Comparison of ENCODE assay signal across 28 cellular contexts in genomic region chr11:25535462-25535861, GRCh38.
A peak's percentile ranks its signal among the peaks of the same experiment; 100 is the strongest.
DNase-seq lines count a peak whose midpoint lies in the region; ATAC-seq, FAIRE-seq and TF ChIP-seq lines count a peak whose summit lies in the region.
"Had no signal": no experiment of that assay in that cellular context is flagged by ENCODE, and none has a peak within 500 bp of the region (broad histone marks: within the 10 kb centered on the region; RNA-seq: fewer than 3 reads in every experiment).

No MANE protein-coding gene starts in this region.

- in situ Hi-C loops in GM13977 (cut with MboI; ENCODE audit: low pct_unique_long_range_greater_than_20kb, low sequenced_read_pairs, unreplicated experiment): no loop called here

- H3K4me1 ChIP-seq in breast epithelium (no peaks in the 10 kb centered on the region), keratinocyte (ENCODE audit: control insufficient read depth, extremely low read depth, insufficient read depth, low read length) (no peaks in the 10 kb centered on the region), aorta (ENCODE audit: control insufficient read depth in 1 of 2, insufficient read depth in 2 of 2, low read length in 2 of 2) (no peaks in the 10 kb centered on the region)
- H3K4me1 ChIP-seq: A549, neural progenitor cell had no signal

- no TSS peak for BruUV-seq in MCF 10A (replicated peaks; lab: Mats Ljungman, UMichigan)

- H4K20me1 ChIP-seq in keratinocyte (ENCODE audit: control insufficient read depth, extremely low read depth, insufficient read depth, low read length): no peaks in the 10 kb centered on the region

- ATAC-seq in aorta (ENCODE audit: low FRiP score): peak; percentile 84
- ATAC-seq: A549; activated CD8-positive, alpha-beta memory T cell treated with anti-CD3 and anti-CD28 coated beads, Interleukin-2, amount 10 ng/mL, durations not matched to agents 7 days and 5 days; activated T-cell treated with anti-CD3 and anti-CD28 coated beads, Interleukin-2, amount 50 U/mL, for 72 hours had no signal

- 33 to 36% methylated on average over 3 of the region's 3 CpGs for WGBS in aorta, 2 donors

- H3K27ac Mint-ChIP-seq in MCF 10A (ENCODE audit: low read depth, unreplicated experiment): no peak overlapping the region
- H3K27ac Mint-ChIP-seq: activated CD8-positive, alpha-beta memory T cell treated with anti-CD3 and anti-CD28 coated beads, Interleukin-2, amount 10 ng/mL, durations not matched to agents 7 days and 5 days; activated naive CD4-positive, alpha-beta T cell treated with anti-CD3 and anti-CD28 coated beads for 36 hours; activated T-cell treated with anti-CD3 and anti-CD28 coated beads, Interleukin-2, amount 50 U/mL, for 72 hours; B cell; CD8-positive, alpha-beta memory T cell; neural progenitor cell had no signal

- no peaks in the 10 kb centered on the region for H3K36me3 Mint-ChIP-seq in MCF 10A (ENCODE audit: insufficient read depth, unreplicated experiment)
- H3K36me3 Mint-ChIP-seq: activated CD8-positive, alpha-beta memory T cell treated with anti-CD3 and anti-CD28 coated beads, Interleukin-2, amount 10 ng/mL, durations not matched to agents 7 days and 5 days; neural progenitor cell had no signal

- dilution Hi-C loops in keratinocyte (cut with MboI; ENCODE audit: extremely low pct_ligation_motif_present, low sequenced_read_pairs): no loop called here

- H3K27me3 ChIP-seq in breast epithelium (no peaks in the 10 kb centered on the region), keratinocyte (ENCODE audit: control insufficient read depth, extremely low read depth, insufficient read depth, low read length) (no peaks in the 10 kb centered on the region), aorta (ENCODE audit: control insufficient read depth in 1 of 2, insufficient read depth in 2 of 2, low read length in 1 of 2) (no peaks in the 10 kb centered on the region)
- H3K27me3 ChIP-seq: MG63, neural progenitor cell had no signal

- POLR2A ChIA-PET in MCF 10A (lab: Yijun Ruan, JAX): no interaction called here

- H3K9ac ChIP-seq in keratinocyte (ENCODE audit: control insufficient read depth, extremely low read depth, insufficient read depth, low read length): no peak overlapping the region
- H3K9ac ChIP-seq: neural progenitor cell had no signal

- H3K36me3 ChIP-seq in breast epithelium: no peaks in the 10 kb centered on the region
- no peaks in the 10 kb centered on the region for H3K36me3 ChIP-seq in keratinocyte (ENCODE audit: control insufficient read depth in 2 of 2, extremely low read depth in 1 of 2, insufficient read depth in 2 of 2, low read length in 2 of 2)
- H3K36me3 ChIP-seq in aorta (ENCODE audit: control insufficient read depth in 1 of 2, insufficient read depth in 2 of 2, low read length in 1 of 2): no peaks in the 10 kb centered on the region
- H3K36me3 ChIP-seq: MG63, neural progenitor cell had no signal

- H3K9me3 Mint-ChIP-seq in MCF 10A (ENCODE audit: unreplicated experiment): no peaks in the 10 kb centered on the region
- H3K9me3 Mint-ChIP-seq: neural progenitor cell had no signal

- intact Hi-C loops in MCF 10A (cut with micrococcal nuclease) (no loop called here), breast epithelium (cut with DNase I; ENCODE audit: low total_unique reads) (no loop called here), aorta (cut with DNase I) (no loop called here)

- no peaks in the 10 kb centered on the region for H3K27me3 Mint-ChIP-seq in MCF 10A (ENCODE audit: insufficient read depth, unreplicated experiment)
- H3K27me3 Mint-ChIP-seq: activated CD8-positive, alpha-beta memory T cell treated with anti-CD3 and anti-CD28 coated beads, Interleukin-2, amount 10 ng/mL, durations not matched to agents 7 days and 5 days; B cell; CD8-positive, alpha-beta memory T cell had no signal

- peak overlapping the region; percentile 6 for H3K4me2 ChIP-seq in keratinocyte (ENCODE audit: control insufficient read depth, extremely low read depth, insufficient read depth, low read depth, low read length)
- H3K4me2 ChIP-seq: A549, neural progenitor cell had no signal

- peak overlapping the region; percentile 38 for H2AFZ ChIP-seq in keratinocyte (ENCODE audit: control insufficient read depth, low read length)
- H2AFZ ChIP-seq: neural progenitor cell had no signal

- DNase-seq in MCF 10A (ENCODE audit: unreplicated experiment) (peak; percentile 30), breast epithelium (ENCODE audit: low spot score in 2 of 2) (no peak), fibroblast of the aortic adventitia (ENCODE audit: low read depth) (peak; percentile 83), keratinocyte (ENCODE audit: low read depth, low spot score) (no peak), aorta (peak in 1 of 2 donors; percentile 41), GM13977 (ENCODE audit: low spot score) (no peak), NCI-H82 treated with DMSO at 0.1 percent for 48 hours (lab: John Stamatoyannopoulos, UW; ENCODE audit: unreplicated experiment) (no peak), activated gamma-delta T cell treated with Interleukin-2 at 50 U/mL for 16 hours (no peak)
- DNase-seq: activated CD4-positive, alpha-beta T cell treated with anti-CD3 and anti-CD28 coated beads, Interleukin-2, amount 50 U/mL, for 1 hour; activated CD8-positive, alpha-beta memory T cell treated with anti-CD3 and anti-CD28 coated beads, Interleukin-2, amount 10 ng/mL, durations not matched to agents 7 days and 5 days; activated naive CD4-positive, alpha-beta T cell treated with anti-CD3 and anti-CD28 coated beads for 36 hours; activated T-cell treated with anti-CD3 and anti-CD28 coated beads, Interleukin-2, amount 50 U/mL, for 72 hours; amniotic stem cell; CD8-positive, alpha-beta memory T cell; central memory CD4-positive, alpha-beta T cell; dermis blood vessel endothelial cell; DMS153; GDM1; islet precursor cell; MG63; NCI-H1417 treated with DMSO at 0.1 percent for 48 hours; NCI-H524 treated with DMSO at 0.1 percent for 48 hours; posterior cingulate gyrus had no signal

- TF ChIP-seq POLR2A in breast epithelium (IDR thresholded peaks at IDR 0.05): no peak

- H3K4me3 ChIP-seq in breast epithelium (no peak overlapping the region), fibroblast of the aortic adventitia (ENCODE audit: low read depth, low read length) (no peak overlapping the region), keratinocyte (ENCODE audit: control insufficient read depth in 2 of 3, extremely low read depth in 1 of 3, insufficient read depth in 2 of 3, low read depth in 1 of 3, low read length in 3 of 3) (no peak overlapping the region), aorta (ENCODE audit: low read length in 2 of 2) (no peak overlapping the region)
- H3K4me3 ChIP-seq: A549, MG63, neural progenitor cell, SK-N-MC had no signal

- no peak for FAIRE-seq in keratinocyte (lab: Jason Lieb, UNC)
- FAIRE-seq: A549, frontal cortex had no signal

- no peak overlapping the region for H3K4me3 Mint-ChIP-seq in MCF 10A (ENCODE audit: unreplicated experiment)
- H3K4me3 Mint-ChIP-seq: activated CD8-positive, alpha-beta memory T cell treated with anti-CD3 and anti-CD28 coated beads, Interleukin-2, amount 10 ng/mL, durations not matched to agents 7 days and 5 days; activated naive CD4-positive, alpha-beta T cell treated with anti-CD3 and anti-CD28 coated beads for 36 hours; activated T-cell treated with anti-CD3 and anti-CD28 coated beads, Interleukin-2, amount 50 U/mL, for 72 hours; B cell; CD8-positive, alpha-beta memory T cell; neural progenitor cell had no signal

- peaks cover 5% of the 10 kb centered on the region for H3K4me1 Mint-ChIP-seq in MCF 10A (ENCODE audit: insufficient read depth, unreplicated experiment)
- H3K4me1 Mint-ChIP-seq: activated CD8-positive, alpha-beta memory T cell treated with anti-CD3 and anti-CD28 coated beads, Interleukin-2, amount 10 ng/mL, durations not matched to agents 7 days and 5 days; B cell; CD8-positive, alpha-beta memory T cell; neural progenitor cell had no signal

- H3K27ac ChIP-seq in breast epithelium: no peak overlapping the region
- no peak overlapping the region for H3K27ac ChIP-seq in keratinocyte (ENCODE audit: control insufficient read depth, insufficient read depth, low read length)
- H3K27ac ChIP-seq in aorta (ENCODE audit: low read depth in 1 of 2, low read length in 2 of 2): no peak overlapping the region
- H3K27ac ChIP-seq: A549, neural progenitor cell, SK-N-MC had no signal

- no peaks in the 10 kb centered on the region for H3K79me2 ChIP-seq in keratinocyte (ENCODE audit: control insufficient read depth, insufficient read depth, low read length)

- CTCF ChIA-PET in MCF 10A (lab: Yijun Ruan, JAX): no interaction called here

- no peaks in the 10 kb centered on the region for H3K9me3 ChIP-seq in breast epithelium
- no peaks in the 10 kb centered on the region for H3K9me3 ChIP-seq in keratinocyte (ENCODE audit: control insufficient read depth, low read depth, low read length)
- no peaks in the 10 kb centered on the region for H3K9me3 ChIP-seq in aorta (ENCODE audit: control insufficient read depth, low read length)
- H3K9me3 ChIP-seq: A549, MG63 had no signal

- no peak for TF ChIP-seq CTCF in MCF 10A (IDR thresholded peaks at IDR 0.05; ENCODE audit: unreplicated experiment)
- no peak for TF ChIP-seq CTCF in breast epithelium (IDR thresholded peaks at IDR 0.05)
- no peak for TF ChIP-seq CTCF in fibroblast of the aortic adventitia (IDR thresholded peaks at IDR 0.05; ENCODE audit: insufficient read depth, low read length)
- no peak for TF ChIP-seq CTCF in keratinocyte (optimal IDR thresholded peaks at IDR 0.05 in 1 of 3, IDR thresholded peaks at IDR 0.05 in 1 of 3, conservative IDR thresholded peaks at IDR 0.05 in 1 of 3; ENCODE audit: extremely low read depth in 1 of 3, insufficient read depth in 2 of 3, low read length in 3 of 3)
- TF ChIP-seq CTCF in GM13977 (IDR thresholded peaks at IDR 0.05; ENCODE audit: extremely low read depth, insufficient read depth, missing control alignments): no peak

- H3K9me1 ChIP-seq in keratinocyte (ENCODE audit: control insufficient read depth, extremely low read depth, insufficient read depth, low read length): no peaks in the 10 kb centered on the region

Comparison
In these comparisons a context has a peak if more than half of its experiments do, and no peak if none do; other contexts are left out.
1. DNase-seq: peak in MCF 10A (single experiment) and fibroblast of the aortic adventitia (single experiment); none in breast epithelium (0 of 2), keratinocyte (single experiment), GM13977 (single experiment), NCI-H82 treated with DMSO at 0.1 percent for 48 hours (single experiment) and activated gamma-delta T cell treated with Interleukin-2 at 50 U/mL for 16 hours (single experiment).